1 cellular context compared by ENCODE assay signal in genomic region chr17:39804839-39805238, GRCh38.
TF ChIP-seq lines count a peak whose summit lies in the region.

No MANE protein-coding gene starts in this region.

TF ChIP-seq in K562, 482 proteins besides CTCF, POLR2A, EP300 and RAD21:
- TF ChIP-seq ELF1 (tag; IDR thresholded peaks at IDR 0.05) (peak; percentile 78), ZNF668 (CRISPR knock-in tag; IDR thresholded peaks at IDR 0.05) (no peak)
